Comparison of ENCODE assay signal across 22 cellular contexts in the genomic region with DNA sequence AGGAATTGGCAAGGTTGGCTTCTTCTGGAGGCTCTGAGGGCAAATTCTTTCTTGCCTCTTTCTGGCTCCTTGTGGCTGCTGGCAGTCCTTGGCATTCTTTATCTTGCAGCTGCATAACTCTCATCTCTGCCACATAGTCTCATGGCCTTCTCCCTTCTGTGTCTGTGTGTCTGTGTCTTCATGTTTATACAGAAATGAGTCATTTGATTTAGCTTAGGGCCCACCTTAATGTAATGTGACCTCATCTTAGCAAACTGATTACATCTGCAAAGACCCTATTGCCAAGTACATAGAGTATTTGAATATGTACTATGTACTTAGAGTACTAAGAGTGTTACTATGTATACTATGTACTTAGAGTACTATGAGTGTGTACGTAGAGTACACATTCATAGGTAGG.
"Had no signal": no experiment of that assay in that cellular context is flagged by ENCODE, and none has a peak within 500 bp of the region (broad histone marks: within the 10 kb centered on the region; RNA-seq: fewer than 3 reads in every experiment).

No MANE protein-coding gene starts in this region.

- H3K9me3 ChIP-seq: neutrophil, upper lobe of right lung had no signal

- H3K36me3 ChIP-seq: heart right ventricle, neutrophil, upper lobe of right lung had no signal

- DNase-seq: activated CD4-positive, alpha-beta T cell treated with anti-CD3 and anti-CD28 coated beads, Interleukin-2, amount 10 ng/mL, durations not matched to agents 24 days and 14 days; activated CD4-positive, CD25-positive, alpha-beta regulatory T cell; activated CD8-positive, alpha-beta T cell treated with anti-CD3 and anti-CD28 coated beads for 36 hours; activated naive CD4-positive, alpha-beta T cell treated with anti-CD3 and anti-CD28 coated beads for 36 hours; activated naive CD8-positive, alpha-beta T cell treated with anti-CD3 and anti-CD28 coated beads, Interleukin-2, amount 50 U/mL, for 24 hours; activated T-cell treated with anti-CD3 and anti-CD28 coated beads, Interleukin-2, amount 50 U/mL, for 24 hours; caudate nucleus; dorsolateral prefrontal cortex; heart right ventricle; left cardiac atrium; stimulated activated CD4-positive, alpha-beta T cell treated with anti-CD3 and anti-CD28 coated beads, Interleukin-4, amount 100 ng/mL, for 4 hours; T-cell; T-helper 9 cell; upper lobe of right lung had no signal

- H3K4me3 ChIP-seq: dorsolateral prefrontal cortex, heart right ventricle, upper lobe of right lung had no signal

- H3K4me1 ChIP-seq: heart right ventricle, parathyroid adenoma, upper lobe of right lung had no signal

- FAIRE-seq: colon, islet of Langerhans had no signal

- H3K27ac ChIP-seq: dorsolateral prefrontal cortex, heart right ventricle, neutrophil, parathyroid adenoma, upper lobe of right lung had no signal

- ATAC-seq: activated CD8-positive, alpha-beta T cell treated with anti-CD3 and anti-CD28 coated beads for 36 hours; activated naive CD8-positive, alpha-beta T cell treated with anti-CD3 and anti-CD28 coated beads, Interleukin-2, amount 50 U/mL, for 24 hours; heart right ventricle; left cardiac atrium; natural killer cell treated with Interleukin-12 subunit alpha and Interleukin-12 subunit beta and Interleukin-15 and Interleukin-18, amount 100 ng/mL, for 72 hours; sciatic nerve; SK-N-SH treated with all-trans-retinoic acid at 6 μM for 48 hours; stimulated activated memory B cell treated with anti-CD40 and anti-IgM and Interleukin-4, amounts not matched to agents 10 μg/mL and 1 μg/mL and 100 μg/mL, for 72 hours; T-cell; upper lobe of right lung had no signal

- H3K27me3 ChIP-seq: dorsolateral prefrontal cortex, heart right ventricle, neutrophil, upper lobe of right lung had no signal
